ENCODE assay signal across 34 cellular contexts in the genomic region with DNA sequence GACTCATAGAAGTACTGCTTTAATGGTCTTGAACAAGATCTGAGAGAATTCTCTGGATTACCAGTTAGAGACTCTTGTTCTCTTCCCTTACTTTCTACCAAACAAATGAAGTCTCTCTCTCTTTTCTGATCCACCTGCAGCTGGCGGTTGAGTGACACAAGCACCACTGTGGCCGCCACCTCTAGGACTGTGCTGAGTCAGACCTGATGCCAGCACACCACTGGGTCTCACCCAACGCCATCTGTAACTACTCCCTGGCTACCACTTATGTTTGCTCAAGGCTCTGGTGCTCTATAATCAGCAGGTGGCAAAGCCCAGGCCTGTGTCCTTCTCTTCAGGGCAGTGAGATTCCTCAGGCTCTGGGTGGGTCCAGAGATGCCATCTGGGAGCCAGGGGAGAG.
"Had no signal": no experiment of that assay in that cellular context is flagged by ENCODE, and none has a peak within 500 bp of the region (broad histone marks: within the 10 kb centered on the region; RNA-seq: fewer than 3 reads in every experiment).

No MANE protein-coding gene starts in this region.

- FAIRE-seq: frontal cortex had no signal

- H3K4me3 Mint-ChIP-seq: activated CD4-positive, alpha-beta memory T cell treated with anti-CD3 and anti-CD28 coated beads for 36 hours; activated CD4-positive, alpha-beta T cell treated with anti-CD3 and anti-CD28 coated beads for 36 hours; activated CD4-positive, alpha-beta T cell treated with anti-CD3 and anti-CD28 coated beads, Interleukin-2, amount 10 ng/mL, durations not matched to agents 24 days and 14 days; activated CD8-positive, alpha-beta memory T cell treated with anti-CD3 and anti-CD28 coated beads, Interleukin-2, amount 10 ng/mL, durations not matched to agents 7 days and 5 days; activated CD8-positive, alpha-beta T cell treated with anti-CD3 and anti-CD28 coated beads, Interleukin-2, amount 10 ng/mL, durations not matched to agents 7 days and 5 days; activated naive CD4-positive, alpha-beta T cell treated with anti-CD3 and anti-CD28 coated beads for 36 hours; activated naive CD4-positive, alpha-beta T cell treated with anti-CD3 and anti-CD28 coated beads, Interleukin-2, amount 50 U/mL, for 24 hours; activated naive CD8-positive, alpha-beta T cell treated with anti-CD3 and anti-CD28 coated beads for 36 hours; activated naive CD8-positive, alpha-beta T cell treated with anti-CD3 and anti-CD28 coated beads, Interleukin-2, amount 50 U/mL, for 24 hours; activated T-helper 1 cell treated with anti-CD3 and anti-CD28 coated beads, Interleukin-12 subunit alpha, Interleukin-12 subunit beta, Interleukin-2, Interleukin-4 antibody, amounts not matched to agents 30 ng/mL and 10 ng/mL and 1 ng/mL, durations not matched to agents 14 hours and 24 hours and 36 hours; brain; T-helper 17 cell; T-helper 2 cell treated with Interferon-gamma antibody and Interleukin-4, amounts not matched to agents 5 μg/mL and 100 μg/mL, for 36 hours had no signal

- H3K27ac Mint-ChIP-seq: activated CD4-positive, alpha-beta memory T cell treated with anti-CD3 and anti-CD28 coated beads for 36 hours; activated CD4-positive, alpha-beta T cell treated with anti-CD3 and anti-CD28 coated beads for 36 hours; activated CD4-positive, alpha-beta T cell treated with anti-CD3 and anti-CD28 coated beads, Interleukin-2, amount 10 ng/mL, durations not matched to agents 24 days and 14 days; activated CD8-positive, alpha-beta memory T cell treated with anti-CD3 and anti-CD28 coated beads, Interleukin-2, amount 10 ng/mL, durations not matched to agents 7 days and 5 days; activated CD8-positive, alpha-beta T cell treated with anti-CD3 and anti-CD28 coated beads, Interleukin-2, amount 10 ng/mL, durations not matched to agents 7 days and 5 days; activated naive CD4-positive, alpha-beta T cell treated with anti-CD3 and anti-CD28 coated beads for 36 hours; activated naive CD4-positive, alpha-beta T cell treated with anti-CD3 and anti-CD28 coated beads, Interleukin-2, amount 50 U/mL, for 24 hours; activated naive CD8-positive, alpha-beta T cell treated with anti-CD3 and anti-CD28 coated beads for 36 hours; activated naive CD8-positive, alpha-beta T cell treated with anti-CD3 and anti-CD28 coated beads, Interleukin-2, amount 50 U/mL, for 24 hours; activated T-helper 1 cell treated with anti-CD3 and anti-CD28 coated beads, Interleukin-12 subunit alpha, Interleukin-12 subunit beta, Interleukin-2, Interleukin-4 antibody, amounts not matched to agents 30 ng/mL and 10 ng/mL and 1 ng/mL, durations not matched to agents 14 hours and 24 hours and 36 hours; activated T-helper 2 cell treated with anti-CD3 and anti-CD28 coated beads, Interferon-gamma antibody, Interleukin-2, Interleukin-4, amounts not matched to agents 10 μg/mL and 5 μg/mL and 100 μg/mL, durations not matched to agents 14 hours and 24 hours and 36 hours; brain; T-helper 17 cell; T-helper 2 cell treated with Interferon-gamma antibody and Interleukin-4, amounts not matched to agents 5 μg/mL and 100 μg/mL, for 36 hours had no signal

- ATAC-seq: activated CD4-positive, alpha-beta T cell treated with anti-CD3 and anti-CD28 coated beads for 36 hours; activated CD8-positive, alpha-beta memory T cell treated with anti-CD3 and anti-CD28 coated beads, Interleukin-2, amount 10 ng/mL, durations not matched to agents 7 days and 5 days; activated CD8-positive, alpha-beta T cell treated with anti-CD3 and anti-CD28 coated beads, Interleukin-2, amount 10 ng/mL, durations not matched to agents 7 days and 5 days; activated naive CD8-positive, alpha-beta T cell treated with anti-CD3 and anti-CD28 coated beads, Interleukin-2, amount 50 U/mL, for 24 hours; esophagus mucosa; T-helper 17 cell had no signal

- H3K36me3 ChIP-seq: adrenal gland, breast epithelium, cardiac muscle cell, colonic mucosa had no signal

- H3K9me3 ChIP-seq: adrenal gland, breast epithelium, colonic mucosa had no signal

- H3K9me3 Mint-ChIP-seq: activated CD4-positive, alpha-beta memory T cell treated with anti-CD3 and anti-CD28 coated beads for 36 hours; activated T-helper 1 cell treated with anti-CD3 and anti-CD28 coated beads, Interleukin-12 subunit alpha, Interleukin-12 subunit beta, Interleukin-2, Interleukin-4 antibody, amounts not matched to agents 30 ng/mL and 10 ng/mL and 1 ng/mL, durations not matched to agents 14 hours and 24 hours and 36 hours had no signal

- H3K36me3 Mint-ChIP-seq: activated CD4-positive, alpha-beta memory T cell treated with anti-CD3 and anti-CD28 coated beads for 36 hours; activated CD8-positive, alpha-beta memory T cell treated with anti-CD3 and anti-CD28 coated beads, Interleukin-2, amount 10 ng/mL, durations not matched to agents 7 days and 5 days; activated naive CD4-positive, alpha-beta T cell treated with anti-CD3 and anti-CD28 coated beads, Interleukin-2, amount 50 U/mL, for 24 hours; brain had no signal

- H3K4me1 ChIP-seq: adrenal gland, breast epithelium, colonic mucosa had no signal

- DNase-seq: activated CD4-positive, alpha-beta memory T cell treated with anti-CD3 and anti-CD28 coated beads for 36 hours; activated CD4-positive, alpha-beta T cell treated with anti-CD3 and anti-CD28 coated beads for 36 hours; activated CD4-positive, alpha-beta T cell treated with anti-CD3 and anti-CD28 coated beads, Interleukin-2, amount 10 ng/mL, durations not matched to agents 24 days and 14 days; activated CD4-positive, CD25-positive, alpha-beta regulatory T cell treated with anti-CD3 and anti-CD28 coated beads, Interleukin-2, amount 50 U/mL, for 72 hours; activated CD8-positive, alpha-beta memory T cell treated with anti-CD3 and anti-CD28 coated beads, Interleukin-2, amount 10 ng/mL, durations not matched to agents 7 days and 5 days; activated CD8-positive, alpha-beta memory T cell treated with anti-CD3 and anti-CD28 coated beads, Interleukin-2, amount 50 U/mL, for 4 hours; activated CD8-positive, alpha-beta T cell treated with anti-CD3 and anti-CD28 coated beads, Interleukin-2, amount 10 ng/mL, durations not matched to agents 7 days and 5 days; activated effector memory CD4-positive, alpha-beta T cell treated with anti-CD3 and anti-CD28 coated beads, Interleukin-2, amount 50 U/mL, for 16 hours; activated naive CD4-positive, alpha-beta T cell treated with anti-CD3 and anti-CD28 coated beads for 36 hours; activated naive CD8-positive, alpha-beta T cell treated with anti-CD3 and anti-CD28 coated beads for 36 hours; activated naive CD8-positive, alpha-beta T cell treated with anti-CD3 and anti-CD28 coated beads, Interleukin-2, amount 50 U/mL, for 24 hours; activated T-cell treated with anti-CD3 and anti-CD28 coated beads, Interleukin-2, amount 50 U/mL, for 1 hour; activated T-cell treated with anti-CD3 and anti-CD28 coated beads, Interleukin-2, amount 50 U/mL, for 48 hours; adrenal gland; amygdala; aorta; central memory CD4-positive, alpha-beta T cell; cerebellar nuclear complex; colonic mucosa; effector CD8-positive, alpha-beta T cell; foreskin fibroblast; head of caudate nucleus; T-helper 1 cell; T-helper 17 cell; T1000 had no signal

- H3K27me3 Mint-ChIP-seq: activated CD4-positive, alpha-beta memory T cell treated with anti-CD3 and anti-CD28 coated beads for 36 hours; activated CD4-positive, alpha-beta T cell treated with anti-CD3 and anti-CD28 coated beads for 36 hours; activated CD4-positive, alpha-beta T cell treated with anti-CD3 and anti-CD28 coated beads, Interleukin-2, amount 10 ng/mL, durations not matched to agents 24 days and 14 days; activated CD8-positive, alpha-beta memory T cell treated with anti-CD3 and anti-CD28 coated beads, Interleukin-2, amount 10 ng/mL, durations not matched to agents 7 days and 5 days; activated naive CD4-positive, alpha-beta T cell treated with anti-CD3 and anti-CD28 coated beads, Interleukin-2, amount 50 U/mL, for 24 hours; activated naive CD8-positive, alpha-beta T cell treated with anti-CD3 and anti-CD28 coated beads for 36 hours; activated naive CD8-positive, alpha-beta T cell treated with anti-CD3 and anti-CD28 coated beads, Interleukin-2, amount 50 U/mL, for 24 hours; brain; T-helper 17 cell had no signal

- H3K4me3 ChIP-seq: adrenal gland, breast epithelium, cardiac muscle cell, colonic mucosa had no signal

- H3K27me3 ChIP-seq: adrenal gland, cardiac muscle cell, colonic mucosa had no signal

- H3K27ac ChIP-seq: adrenal gland, breast epithelium, cardiac muscle cell, colonic mucosa had no signal

- H3K4me1 Mint-ChIP-seq: activated CD4-positive, alpha-beta T cell treated with anti-CD3 and anti-CD28 coated beads for 36 hours; activated CD4-positive, alpha-beta T cell treated with anti-CD3 and anti-CD28 coated beads, Interleukin-2, amount 10 ng/mL, durations not matched to agents 24 days and 14 days; activated CD8-positive, alpha-beta memory T cell treated with anti-CD3 and anti-CD28 coated beads, Interleukin-2, amount 10 ng/mL, durations not matched to agents 7 days and 5 days; activated naive CD4-positive, alpha-beta T cell treated with anti-CD3 and anti-CD28 coated beads, Interleukin-2, amount 50 U/mL, for 24 hours; activated naive CD8-positive, alpha-beta T cell treated with anti-CD3 and anti-CD28 coated beads for 36 hours; activated naive CD8-positive, alpha-beta T cell treated with anti-CD3 and anti-CD28 coated beads, Interleukin-2, amount 50 U/mL, for 24 hours; brain; T-helper 17 cell had no signal
